Comparison of ENCODE assay signal across 14 cellular contexts in the genomic region with DNA sequence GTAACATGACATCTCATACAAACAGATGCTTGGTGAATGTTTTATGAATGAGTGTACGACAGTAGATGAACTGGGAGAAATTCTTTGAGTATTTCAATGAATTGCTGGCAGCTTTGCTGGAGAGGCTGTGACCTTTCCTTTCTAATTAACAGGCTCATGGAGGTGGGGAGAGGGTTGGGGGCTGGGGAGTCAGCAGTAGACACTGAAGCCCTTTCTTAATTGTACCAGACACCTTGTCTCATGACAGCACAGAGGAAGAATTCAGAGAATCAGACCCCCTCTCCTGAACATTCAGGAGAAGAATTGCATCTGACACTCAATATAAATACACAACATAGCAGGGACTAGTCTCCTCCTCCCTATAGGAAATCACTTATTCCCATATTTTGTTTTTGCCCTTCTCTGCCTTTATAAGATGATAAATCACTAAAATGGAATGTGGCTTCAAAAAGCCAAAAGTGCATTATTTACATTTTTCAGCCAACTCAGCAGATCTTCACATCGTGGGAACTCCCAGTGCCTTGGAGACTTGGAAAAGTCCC.
DNase-seq lines count a peak whose midpoint lies in the region; ATAC-seq, FAIRE-seq and TF ChIP-seq lines count a peak whose summit lies in the region.
"Had no signal": no experiment of that assay in that cellular context is flagged by ENCODE, and none has a peak within 500 bp of the region (broad histone marks: within the 10 kb centered on the region; RNA-seq: fewer than 3 reads in every experiment).

No MANE protein-coding gene starts in this region.

- H2AFZ ChIP-seq in trophoblast cell (ENCODE audit: insufficient read depth, low read length, poor library complexity): no peak overlapping the region

- H3K9me3 ChIP-seq in trophoblast cell (ENCODE audit: insufficient read depth, low read depth, low read length): no peaks in the 10 kb centered on the region
- no peaks in the 10 kb centered on the region for H3K9me3 ChIP-seq in body of pancreas
- H3K9me3 ChIP-seq: suprapubic skin had no signal

- peaks cover 21 to 26% of the 10 kb centered on the region in 2 experiments for H3K4me1 ChIP-seq in trophoblast cell (ENCODE audit: control insufficient read depth in 1 of 2, insufficient read depth in 2 of 2, low read length in 2 of 2)
- H3K4me1 ChIP-seq in body of pancreas: no peaks in the 10 kb centered on the region
- H3K4me1 ChIP-seq: suprapubic skin had no signal

- no peak for FAIRE-seq in D721Med (lab: Jason Lieb, UNC)
- FAIRE-seq: islet of Langerhans had no signal

- in situ Hi-C loops in SK-MEL-5 (cut with HindIII; ENCODE audit: low pct_unique_long_range_greater_than_20kb, low sequenced_read_pairs): no loop called here

- H2BK5ac ChIP-seq in trophoblast cell (ENCODE audit: low read depth, low read length, poor library complexity): peak overlapping the region; percentile 98

- H3K9ac ChIP-seq in trophoblast cell (ENCODE audit: low read length): no peak overlapping the region

- DNase-seq in EH (ENCODE audit: low read depth) (peak; percentile 99), SK-MEL-5 (ENCODE audit: low read depth, low spot score) (peak; percentile 55), fibroblast of peridontal ligament (ENCODE audit: extremely low read depth) (peak; percentile 64), trophoblast cell (peak; percentile 63 to 67), body of pancreas (no peak), NCI-H2107 treated with DMSO at 0.1 percent for 48 hours (lab: John Stamatoyannopoulos, UW; ENCODE audit: unreplicated experiment) (no peak), D721Med (ENCODE audit: insufficient read length, low spot score) (no peak)
- DNase-seq: activated CD4-positive, alpha-beta memory T cell treated with anti-CD3 and anti-CD28 coated beads, Interleukin-2, amount 10 ng/mL, durations not matched to agents 7 days and 5 days; activated effector memory CD4-positive, alpha-beta T cell treated with anti-CD3 and anti-CD28 coated beads, Interleukin-2, amount 50 U/mL, for 16 hours; MM.1S; small intestine had no signal

- H2BK120ac ChIP-seq in trophoblast cell (ENCODE audit: insufficient read depth, low read length, poor library complexity): peak overlapping the region; percentile 84

- intact Hi-C loops in body of pancreas (cut with DNase I): no loop called here

- H3K14ac ChIP-seq in trophoblast cell (ENCODE audit: low read length): peak overlapping the region; percentile 46

- no peak for TF ChIP-seq POLR2A in body of pancreas (IDR thresholded peaks at IDR 0.05)

- no peak overlapping the region for H4K12ac ChIP-seq in trophoblast cell (ENCODE audit: low read depth, low read length)

- H3K4me3 ChIP-seq in trophoblast cell (ENCODE audit: low read depth, low read length): no peak overlapping the region
- H3K4me3 ChIP-seq in body of pancreas: no peak overlapping the region
- H3K4me3 ChIP-seq: suprapubic skin had no signal

- no peak overlapping the region for H3K23ac ChIP-seq in trophoblast cell (ENCODE audit: low read length)

- no peak overlapping the region for H2AK5ac ChIP-seq in trophoblast cell (ENCODE audit: low read length)

- TF ChIP-seq CTCF in body of pancreas (IDR thresholded peaks at IDR 0.05) (no peak), D721Med (IDR thresholded peaks at IDR 0.05; ENCODE audit: insufficient read depth, missing control alignments) (no peak)

- H3K27me3 ChIP-seq in trophoblast cell (ENCODE audit: insufficient read depth, low read length) (no peaks in the 10 kb centered on the region), body of pancreas (no peaks in the 10 kb centered on the region)
- H3K27me3 ChIP-seq: suprapubic skin had no signal

- H3K27ac ChIP-seq in trophoblast cell (ENCODE audit: low read depth, low read length) (peak overlapping the region; percentile 87), body of pancreas (no peak overlapping the region)
- H3K27ac ChIP-seq: suprapubic skin had no signal

- peak overlapping the region; percentile 33 for H2BK12ac ChIP-seq in trophoblast cell (ENCODE audit: low read length)

- H3K79me1 ChIP-seq in trophoblast cell (ENCODE audit: low read length): peaks cover 49% of the 10 kb centered on the region

- peak overlapping the region; percentile 90 for H4K91ac ChIP-seq in trophoblast cell (ENCODE audit: low read depth, low read length)

- H3K4ac ChIP-seq in trophoblast cell (ENCODE audit: low read depth, low read length): no peak overlapping the region

- ATAC-seq in HG03469 (IDR thresholded peaks at IDR 0.05; ENCODE audit: unreplicated experiment) (no peak), body of pancreas (no peak)

- peak overlapping the region; percentile 17 for H3K4me2 ChIP-seq in trophoblast cell (ENCODE audit: low read length)

- H3K18ac ChIP-seq in trophoblast cell (ENCODE audit: low read length): no peak overlapping the region

- no CpG with 5 or more reads among the region's 2 CpGs for WGBS in trophoblast cell (ENCODE audit: extremely low coverage, insufficient coverage, insufficient read length)
- 45 to 50% methylated on average over 2 of the region's 2 CpGs for WGBS in body of pancreas, 2 donors

- H3K79me2 ChIP-seq in trophoblast cell (ENCODE audit: control insufficient read depth, insufficient read depth, low read length, poor library complexity): peaks cover 3% of the 10 kb centered on the region

- no peaks in the 10 kb centered on the region for H3K36me3 ChIP-seq in trophoblast cell (ENCODE audit: control insufficient read depth in 1 of 2, insufficient read depth in 2 of 2, low read length in 2 of 2)
- H3K36me3 ChIP-seq in body of pancreas (replicated peaks in 1 of 2; ENCODE audit: insufficient read depth in 1 of 2, low read depth in 2 of 2): no peaks in the 10 kb centered on the region
- H3K36me3 ChIP-seq: suprapubic skin had no signal

- H4K8ac ChIP-seq in trophoblast cell (ENCODE audit: low read depth, low read length): peak overlapping the region; percentile 27

Comparison
In these comparisons a context has a peak if more than half of its experiments do, and no peak if none do; other contexts are left out.
1. DNase-seq: peak in EH (single experiment), SK-MEL-5 (single experiment), fibroblast of peridontal ligament (single experiment) and trophoblast cell (2 of 2); none in body of pancreas (0 of 4), NCI-H2107 treated with DMSO at 0.1 percent for 48 hours (single experiment) and D721Med (single experiment).